Comparison of ENCODE assay signal across 1 cellular context in genomic region chr17:81242421-81243332, GRCh38.
TF ChIP-seq lines count a peak whose summit lies in the region.

No MANE protein-coding gene starts in this region.

TF ChIP-seq in A549, 52 proteins besides CTCF, POLR2A, EP300 and RAD21 (continued from another document):
- TF ChIP-seq REST (IDR thresholded peaks at IDR 0.05) (peak; percentile 24; the same call in 1 of the 2 replicates), ZC3H11A (IDR thresholded peaks at IDR 0.05) (no peak)
